In the genomic region with DNA sequence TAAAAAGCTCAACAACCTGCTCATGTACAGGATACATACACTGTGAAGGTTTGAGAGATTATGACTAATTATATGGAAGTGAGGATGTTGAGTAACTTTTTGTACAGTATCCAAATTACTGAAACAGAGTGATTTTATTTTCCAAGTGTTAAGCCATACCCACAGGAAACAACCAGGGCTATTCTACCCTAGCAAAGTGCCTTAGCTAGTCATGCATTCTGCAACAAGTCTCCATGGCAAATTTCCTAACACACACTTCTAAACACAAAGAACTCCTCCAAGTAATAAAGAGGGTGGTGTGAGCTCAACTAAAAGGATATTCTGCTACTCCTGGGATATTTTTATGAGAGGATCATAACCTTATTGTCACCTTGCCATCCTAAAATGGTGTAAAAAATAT, we compare ENCODE assay signal across 10 cellular contexts. TPM values are rescaled to one million over a fixed set of nuclear protein-coding genes. Genes with fewer than 3 reads are reported as not detected.
A peak's percentile ranks its signal among the peaks of the same experiment; 100 is the strongest.
DNase-seq lines count a peak whose midpoint lies in the region; ATAC-seq, FAIRE-seq and TF ChIP-seq lines count a peak whose summit lies in the region.
"Had no signal": no experiment of that assay in that cellular context is flagged by ENCODE, and none has a peak within 500 bp of the region (broad histone marks: within the 10 kb centered on the region; RNA-seq: fewer than 3 reads in every experiment).

No MANE protein-coding gene starts in this region.

- DNase-seq in A673 (ENCODE audit: low spot score): peak; percentile 65
- peak; percentile 96 for DNase-seq in bronchial epithelial cell (ENCODE audit: low read depth)
- peak; percentile 73 for DNase-seq in left kidney (ENCODE audit: low read depth, low spot score)
- DNase-seq: stimulated activated naive CD4-positive, alpha-beta T cell; T-helper 1 cell had no signal

- no peaks in the 10 kb centered on the region for H3K9me3 ChIP-seq in A673 (ENCODE audit: low read depth, low read length, poor library complexity, severe bottlenecking)
- H3K9me3 ChIP-seq in HUES64 (ENCODE audit: insufficient read depth, low read depth, low read length): no peaks in the 10 kb centered on the region

- BruUV-seq in A673 (replicated peaks; lab: Mats Ljungman, UMichigan): no TSS peak

- POLR2A ChIA-PET in A673 (lab: Charles Lee; ENCODE audit: low non-redundant PET): no interaction called here

- H3K9ac ChIP-seq in HUES64 (ENCODE audit: low read depth, low read length): no peak overlapping the region

- no peak overlapping the region for H3K4me3 ChIP-seq in A673 (ENCODE audit: low read depth, low read length, poor library complexity, severe bottlenecking)
- peak overlapping the region; percentile 95 for H3K4me3 ChIP-seq in HUES64 (ENCODE audit: low read length)
- H3K4me3 ChIP-seq in bronchial epithelial cell (ENCODE audit: low read depth, low read length): no peak overlapping the region

- H3K27ac ChIP-seq in A673 (ENCODE audit: low read depth, low read length, poor library complexity, severe bottlenecking) (no peak overlapping the region), HUES64 (ENCODE audit: low read depth, low read length) (no peak overlapping the region)

- H3K36me3 ChIP-seq in A673 (ENCODE audit: insufficient read depth, low read length, poor library complexity, severe bottlenecking) (no peaks in the 10 kb centered on the region), HUES64 (ENCODE audit: insufficient read depth, low read length) (no peaks in the 10 kb centered on the region), bronchial epithelial cell (ENCODE audit: control insufficient read depth, insufficient read depth, low read length) (no peaks in the 10 kb centered on the region)

- H3K4me1 ChIP-seq in A673 (ENCODE audit: insufficient read depth, low read length, poor library complexity, severe bottlenecking) (peaks cover 53% of the 10 kb centered on the region), HUES64 (ENCODE audit: insufficient read depth, low read length) (peaks cover 60% of the 10 kb centered on the region)

- TF ChIP-seq CTCF in A673 (conservative IDR thresholded peaks at IDR 0.05; ENCODE audit: low read depth, low read length) (no peak), bronchial epithelial cell (IDR thresholded peaks at IDR 0.05; ENCODE audit: insufficient read depth, low read length, severe bottlenecking) (no peak)

- intact Hi-C loops in A673 (cut with micrococcal nuclease; ENCODE audit: unreplicated experiment): loop anchor here (2.0 kb wide), 1 partner anchor 105 kb away; the partner anchor contains the start of gene CCDC34

- ATAC-seq in GM18870 (IDR thresholded peaks at IDR 0.05; ENCODE audit: unreplicated experiment) (no peak), HG02763 (IDR thresholded peaks at IDR 0.05; ENCODE audit: unreplicated experiment) (no peak), SK-N-SH treated with all-trans-retinoic acid at 6 μM for 48 hours (no peak), GM18873 (IDR thresholded peaks at IDR 0.05; ENCODE audit: low FRiP score, unreplicated experiment) (no peak)

- H3K27me3 ChIP-seq in A673 (replicated peaks; ENCODE audit: insufficient read depth, low read depth, low read length, poor library complexity) (no peaks in the 10 kb centered on the region), HUES64 (ENCODE audit: insufficient read depth, low read length) (no peaks in the 10 kb centered on the region), bronchial epithelial cell (ENCODE audit: control insufficient read depth, insufficient read depth, low read length) (no peaks in the 10 kb centered on the region)

- CTCF ChIA-PET in A673 (lab: Charles Lee): interaction anchor here (0.6 to 0.7 kb wide), 2 partner anchors 106 to 130 kb away, joined by 3 to 4 read pairs; no protein-coding TSS in a partner anchor

- no peak for FAIRE-seq in bronchial epithelial cell (lab: Jason Lieb, UNC)

TF ChIP-seq in SK-N-SH treated with all-trans-retinoic acid at 6 μM for 48 hours, 23 proteins besides CTCF, POLR2A, EP300 and RAD21:
- TF ChIP-seq ZNF8 (CRISPR knock-in tag; IDR thresholded peaks at IDR 0.05) (no peak), POU6F1 (CRISPR knock-in tag; IDR thresholded peaks at IDR 0.05; ENCODE audit: borderline replicate concordance, low read depth) (no peak), ARNTL (CRISPR knock-in tag; IDR thresholded peaks at IDR 0.05; ENCODE audit: borderline replicate concordance, low read depth) (no peak), ESRRG (CRISPR knock-in tag; IDR thresholded peaks at IDR 0.05) (no peak)

RNA-seq across cellular contexts. Expression of gene LGR4, which starts 4.4 kb away (rescaled TPM):
- 24.7 and 27.9 TPM in 2 replicates for total RNA-seq in A673 (2021)
- polyA plus RNA-seq in HUES64 (2013, experiment 1 of 2): 42.3 TPM
- 45.0 TPM for polyA plus RNA-seq in HUES64 (2013, experiment 2 of 2)
- 12.3 and 17.4 TPM in 2 replicates for total RNA-seq in bronchial epithelial cell

RNA-seq across cellular contexts. Expression of gene LIN7C, which starts 38.4 kb away (rescaled TPM):
- total RNA-seq in A673 (2021) (114 and 131 TPM in 2 replicates), bronchial epithelial cell (93.7 and 100 TPM in 2 replicates)
- polyA plus RNA-seq in HUES64 (2013, experiment 1 of 2): 17.2 TPM
- 19.0 TPM for polyA plus RNA-seq in HUES64 (2013, experiment 2 of 2)
